10 cellular contexts compared by ENCODE assay signal in the genomic region with DNA sequence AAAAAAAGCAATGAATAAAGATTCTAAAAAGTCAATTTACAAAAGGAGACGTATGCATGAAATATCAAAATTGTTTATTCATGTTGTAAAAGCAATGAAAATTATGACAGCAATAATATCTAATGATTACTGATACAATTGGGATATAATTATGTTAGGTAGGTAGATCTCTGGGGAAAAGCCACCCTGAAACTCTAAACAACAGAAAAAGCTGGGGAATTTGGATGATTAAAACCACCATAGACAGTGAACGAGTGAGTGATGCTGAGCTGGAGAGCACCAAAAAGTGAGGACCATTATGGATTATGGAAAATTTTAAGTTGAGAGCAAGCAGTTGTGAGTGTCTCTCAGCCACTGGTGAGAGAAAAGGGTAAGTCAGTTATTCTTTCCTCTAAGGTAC. TPM values are rescaled to one million over a fixed set of nuclear protein-coding genes. Genes with fewer than 3 reads are reported as not detected.
"Had no signal": no experiment of that assay in that cellular context is flagged by ENCODE, and none has a peak within 500 bp of the region (broad histone marks: within the 10 kb centered on the region; RNA-seq: fewer than 3 reads in every experiment).

A gene with protein sequence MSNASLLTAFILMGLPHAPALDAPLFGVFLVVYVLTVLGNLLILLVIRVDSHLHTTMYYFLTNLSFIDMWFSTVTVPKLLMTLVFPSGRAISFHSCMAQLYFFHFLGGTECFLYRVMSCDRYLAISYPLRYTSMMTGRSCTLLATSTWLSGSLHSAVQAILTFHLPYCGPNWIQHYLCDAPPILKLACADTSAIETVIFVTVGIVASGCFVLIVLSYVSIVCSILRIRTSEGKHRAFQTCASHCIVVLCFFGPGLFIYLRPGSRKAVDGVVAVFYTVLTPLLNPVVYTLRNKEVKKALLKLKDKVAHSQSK (plus strand): TSS at position 301 of the 400 bp plus-strand sequence. CDS start 2,825 bp downstream, outside the sequence.

- H3K27ac Mint-ChIP-seq: H9 had no signal

- H3K9ac ChIP-seq: GM23248 had no signal

- DNase-seq: GM23248, H9, HCEC 1CT, IMR-90, KG1 had no signal

- FAIRE-seq: H1, H54, K562 had no signal

- H3K4me3 ChIP-seq: GM23248, K562 had no signal

- H3K4me3 Mint-ChIP-seq: H9 had no signal

- H2AFZ ChIP-seq: GM23248 had no signal

- ATAC-seq: K562 had no signal

- H3K27ac ChIP-seq: GM23248, HL-60 had no signal

- H3K9me3 Mint-ChIP-seq: H9 had no signal

RNA-seq across cellular contexts. Expression of the gene that starts here (rescaled TPM):
- total RNA-seq: GM23248, H1, H9, HT1080, IMR-90, K562 had no signal
- polyA plus RNA-seq: GM23248, H1, IMR-90, K562 had no signal
